8 cellular contexts compared by ENCODE assay signal in genomic region chr15:52730163-52730562, GRCh38. TPM values are rescaled to one million over a fixed set of nuclear protein-coding genes. Genes with fewer than 3 reads are reported as not detected.
DNase-seq lines count a peak whose midpoint lies in the region; ATAC-seq, FAIRE-seq and TF ChIP-seq lines count a peak whose summit lies in the region.

No MANE protein-coding gene starts in this region.

- peak; percentile 21; the same call in 1 of the 2 replicates for TF ChIP-seq CTCF in A673 (conservative IDR thresholded peaks at IDR 0.05; ENCODE audit: low read depth, low read length)
- TF ChIP-seq CTCF in right atrium auricular region (IDR thresholded peaks at IDR 0.05): no peak
- no peak for TF ChIP-seq CTCF in chondrocyte (IDR thresholded peaks at IDR 0.05)

- H3K36me3 Mint-ChIP-seq in chondrocyte (ENCODE audit: low read depth): no peaks in the 10 kb centered on the region

- no peak for FAIRE-seq in HTR-8/SVneo (lab: Jason Lieb, UNC)

- intact Hi-C loops in A673 (cut with micrococcal nuclease; ENCODE audit: unreplicated experiment): loop anchor here (5.0 to 10.0 kb wide), 3 partner anchors 198 to 945 kb away; partner anchors contain the start of gene LEO1

- H3K9me3 ChIP-seq in A673 (ENCODE audit: low read depth, low read length, poor library complexity, severe bottlenecking) (no peaks in the 10 kb centered on the region), right atrium auricular region (no peaks in the 10 kb centered on the region)

- H3K27me3 ChIP-seq in A673 (replicated peaks; ENCODE audit: insufficient read depth, low read depth, low read length, poor library complexity) (no peaks in the 10 kb centered on the region), right atrium auricular region (no peaks in the 10 kb centered on the region)

- no peak overlapping the region for H3K27ac Mint-ChIP-seq in chondrocyte (ENCODE audit: unreplicated experiment)

- H3K4me3 Mint-ChIP-seq in chondrocyte (ENCODE audit: unreplicated experiment): no peak overlapping the region

- CTCF ChIA-PET in A673 (lab: Charles Lee): no interaction called here

- H3K4me1 Mint-ChIP-seq in chondrocyte (ENCODE audit: low read depth): peaks cover 14% of the 10 kb centered on the region

- peak; percentile 77 for ATAC-seq in GM19025 (IDR thresholded peaks at IDR 0.05; ENCODE audit: low read depth, unreplicated experiment)

- BruUV-seq in A673 (replicated peaks; lab: Mats Ljungman, UMichigan): no TSS peak

- H3K4me1 ChIP-seq in A673 (ENCODE audit: insufficient read depth, low read length, poor library complexity, severe bottlenecking) (peaks cover 10% of the 10 kb centered on the region), right atrium auricular region (peaks cover 0 to 8% of the 10 kb centered on the region in 2 donors)

- H3K4me3 ChIP-seq in A673 (ENCODE audit: low read depth, low read length, poor library complexity, severe bottlenecking): no peak overlapping the region
- H3K4me3 ChIP-seq in right atrium auricular region: no peak overlapping the region

- DNase-seq in A673 (ENCODE audit: low spot score) (peak; percentile 58), HTR-8/SVneo (ENCODE audit: insufficient read length, low spot score) (peak; percentile 11), renal cortical epithelial cell (ENCODE audit: low read depth) (peak; percentile 66), D341Med (ENCODE audit: low spot score) (no peak), right atrium auricular region (ENCODE audit: low spot score) (no peak), chondrocyte (ENCODE audit: low spot score) (no peak)
- DNase-seq in activated effector memory CD4-positive, alpha-beta T cell treated with anti-CD3 and anti-CD28 coated beads, Interleukin-2, amount 50 U/mL, for 16 hours: peak; percentile 70

- peaks cover 1% of the 10 kb centered on the region for H3K27me3 Mint-ChIP-seq in chondrocyte (ENCODE audit: low read depth)

- POLR2A ChIA-PET in A673 (lab: Charles Lee; ENCODE audit: low non-redundant PET): no interaction called here

- H3K36me3 ChIP-seq in A673 (ENCODE audit: insufficient read depth, low read length, poor library complexity, severe bottlenecking) (no peaks in the 10 kb centered on the region), right atrium auricular region (no peaks in the 10 kb centered on the region)

- H3K9me3 Mint-ChIP-seq in chondrocyte (ENCODE audit: low read depth): no peaks in the 10 kb centered on the region

- H3K27ac ChIP-seq in A673 (ENCODE audit: low read depth, low read length, poor library complexity, severe bottlenecking) (no peak overlapping the region), right atrium auricular region (no peak overlapping the region)

RNA-seq across cellular contexts. Expression of gene ATOSA, which starts 51.0 kb away (rescaled TPM):
- total RNA-seq in A673 (2021) (5.3 and 6.1 TPM in 2 replicates), renal cortical epithelial cell (10.2 and 51.5 TPM in 2 replicates), right atrium auricular region (10 to 100 TPM; 21.6 to 36.7 TPM), chondrocyte (18.7 to 38.8 TPM (median 21.9 TPM) in 3 replicates)

RNA-seq across cellular contexts. Expression of gene ONECUT1, which starts 60.0 kb away (rescaled TPM):
- total RNA-seq in A673 (2021): not detected in 2 replicates
- 0.10 TPM in 1 of 2 replicates, not detected in the other for total RNA-seq in renal cortical epithelial cell
- not detected for total RNA-seq in right atrium auricular region
- total RNA-seq in chondrocyte: 0.15 to 0.67 TPM in 2 of 3 replicates, not detected in the other

Comparison
In these comparisons a context has a peak if more than half of its experiments do, and no peak if none do; other contexts are left out.
1. DNase-seq: peak in A673 (single experiment), HTR-8/SVneo (single experiment), activated effector memory CD4-positive, alpha-beta T cell treated with anti-CD3 and anti-CD28 coated beads, Interleukin-2, amount 50 U/mL, for 16 hours (single experiment) and renal cortical epithelial cell (single experiment); none in D341Med (single experiment), right atrium auricular region (single experiment) and chondrocyte (single experiment).